ENCODE assay signal across 23 cellular contexts in the genomic region with DNA sequence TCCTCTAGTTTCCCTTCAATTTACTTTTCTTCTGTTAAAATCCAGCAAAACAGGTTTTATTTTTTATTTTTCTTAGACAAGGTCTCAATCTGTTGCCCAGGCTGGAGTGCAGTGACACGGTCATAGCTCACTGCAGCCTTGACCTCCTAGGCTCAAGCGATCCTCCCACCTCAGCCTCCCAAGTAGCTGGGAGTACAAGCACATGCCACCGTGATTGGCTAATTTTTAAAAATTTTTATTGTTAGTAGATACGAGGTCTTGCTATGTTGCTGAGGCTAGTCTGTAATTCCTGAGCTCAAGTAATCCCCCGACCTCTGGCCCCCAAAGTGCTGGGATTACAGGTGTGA. TPM values are rescaled to one million over a fixed set of nuclear protein-coding genes. Genes with fewer than 3 reads are reported as not detected.
DNase-seq lines count a peak whose midpoint lies in the region; ATAC-seq, FAIRE-seq and TF ChIP-seq lines count a peak whose summit lies in the region.
"Had no signal": no experiment of that assay in that cellular context is flagged by ENCODE, and none has a peak within 500 bp of the region (broad histone marks: within the 10 kb centered on the region; RNA-seq: fewer than 3 reads in every experiment).

No MANE protein-coding gene starts in this region.

- H3K4me2 ChIP-seq in OCI-LY7 (ENCODE audit: low read length): peak overlapping the region; percentile 28

- BruUV-seq in OCI-LY7 (replicated peaks; lab: Mats Ljungman, UMichigan): no TSS peak

- peak overlapping the region; percentile 77 for H2AFZ ChIP-seq in OCI-LY7 (ENCODE audit: low read length)

- no peaks in the 10 kb centered on the region for H4K20me1 ChIP-seq in OCI-LY7 (ENCODE audit: insufficient read depth, low read length)

- H3K9me3 ChIP-seq in OCI-LY7 (ENCODE audit: low read length) (peaks cover 24% of the 10 kb centered on the region), pancreas (no peaks in the 10 kb centered on the region)

- H3K27ac Mint-ChIP-seq in activated CD4-positive, alpha-beta memory T cell treated with anti-CD3 and anti-CD28 coated beads for 36 hours: no peak overlapping the region
- H3K27ac Mint-ChIP-seq: naive thymus-derived CD8-positive, alpha-beta T cell had no signal

- 55 to 62% methylated on average over 5 of the region's 5 CpGs for WGBS in pancreas, 2 donors

- peaks cover 5% of the 10 kb centered on the region for H3K27me3 Mint-ChIP-seq in activated CD4-positive, alpha-beta memory T cell treated with anti-CD3 and anti-CD28 coated beads for 36 hours

- TF ChIP-seq CTCF in OCI-LY7 (conservative IDR thresholded peaks at IDR 0.05; ENCODE audit: low read length) (no peak), pancreas (IDR thresholded peaks at IDR 0.05) (no peak)

- H3K4me3 ChIP-seq in OCI-LY7 (ENCODE audit: low read depth, low read length, poor library complexity, severe bottlenecking) (no peak overlapping the region), pancreas (no peak overlapping the region)
- H3K4me3 ChIP-seq: lung, suprapubic skin had no signal

- CTCF ChIA-PET in OCI-LY7 (lab: Charles Lee; ENCODE audit: unreplicated experiment): interaction anchor here (1.1 kb wide), 1 partner anchor 13 kb away, joined by 3 read pairs; no protein-coding TSS in a partner anchor
- CTCF ChIA-PET in activated CD4-positive, alpha-beta memory T cell treated with anti-CD3 and anti-CD28 coated beads for 36 hours (lab: Charles Lee): interaction anchor here (0.5 kb wide), 1 partner anchor 434 kb away, joined by 4 read pairs; no protein-coding TSS in a partner anchor

- no peaks in the 10 kb centered on the region for H3K27me3 ChIP-seq in pancreas
- H3K27me3 ChIP-seq: suprapubic skin had no signal

- H3K9me2 ChIP-seq in OCI-LY7 (ENCODE audit: insufficient read depth, low read length): no peaks in the 10 kb centered on the region

- peaks cover 18% of the 10 kb centered on the region for H3K9me3 Mint-ChIP-seq in activated CD4-positive, alpha-beta memory T cell treated with anti-CD3 and anti-CD28 coated beads for 36 hours

- FAIRE-seq in pancreas (lab: Jason Lieb, UNC): peak; percentile 9

- H3K27ac ChIP-seq in OCI-LY7 (ENCODE audit: low read depth, low read length, poor library complexity, severe bottlenecking) (no peak overlapping the region), pancreas (peak overlapping the region in 2 of 4 donors; percentile 60 to 80)
- H3K27ac ChIP-seq: suprapubic skin had no signal

- no peak overlapping the region for H3K4me3 Mint-ChIP-seq in activated CD4-positive, alpha-beta memory T cell treated with anti-CD3 and anti-CD28 coated beads for 36 hours
- H3K4me3 Mint-ChIP-seq: naive thymus-derived CD8-positive, alpha-beta T cell had no signal

- DNase-seq in OCI-LY7 (ENCODE audit: low spot score) (no peak), pancreas (no peak), DMS114 treated with DMSO at 0.1 percent for 48 hours (lab: John Stamatoyannopoulos, UW; ENCODE audit: unreplicated experiment) (no peak), NCI-H2107 (lab: John Stamatoyannopoulos, UW) (no peak)
- no peak for DNase-seq in activated CD4-positive, alpha-beta memory T cell treated with anti-CD3 and anti-CD28 coated beads for 36 hours
- DNase-seq: activated effector memory CD4-positive, alpha-beta T cell treated with anti-CD3 and anti-CD28 coated beads, Interleukin-2, amount 50 U/mL, for 16 hours; head of caudate nucleus; naive thymus-derived CD8-positive, alpha-beta T cell; NCI-H1694; NCI-H226; NK-92 treated with Interleukin-12 subunit alpha and Interleukin-12 subunit beta, amount 100 ng/mL, for 24 hours; posterior cingulate gyrus; SHP77; stimulated activated CD4-positive, alpha-beta T cell treated with anti-CD3 and anti-CD28 coated beads, Interleukin-4, amount 100 ng/mL, for 1 hour had no signal

- peaks cover 34% of the 10 kb centered on the region for H3K4me1 ChIP-seq in OCI-LY7 (ENCODE audit: insufficient read depth, low read length, poor library complexity, severe bottlenecking)
- peaks cover 14 to 31% (median 26%) of the 10 kb centered on the region in 3 donors for H3K4me1 ChIP-seq in pancreas
- H3K4me1 ChIP-seq: suprapubic skin had no signal

- intact Hi-C loops in OCI-LY7 (cut with micrococcal nuclease; ENCODE audit: unreplicated experiment): no loop called here
- intact Hi-C loops in pancreas (cut with DNase I): no loop called here
- intact Hi-C loops in activated CD4-positive, alpha-beta memory T cell treated with anti-CD3 and anti-CD28 coated beads for 36 hours (cut with micrococcal nuclease): no loop called here

- H3K4me1 Mint-ChIP-seq in activated CD4-positive, alpha-beta memory T cell treated with anti-CD3 and anti-CD28 coated beads for 36 hours (ENCODE audit: low read depth): no peaks in the 10 kb centered on the region

- peaks cover 8% of the 10 kb centered on the region for H3K36me3 Mint-ChIP-seq in activated CD4-positive, alpha-beta memory T cell treated with anti-CD3 and anti-CD28 coated beads for 36 hours

- H3K79me2 ChIP-seq in OCI-LY7 (ENCODE audit: insufficient read depth, low read depth, low read length): no peaks in the 10 kb centered on the region

- POLR2A ChIA-PET in OCI-LY7 (lab: Charles Lee): interaction anchor here (1.0 to 2.0 kb wide), 5 partner anchors 10 to 410 kb away, joined by 3 to 8 read pairs (median 3); no protein-coding TSS in a partner anchor
- POLR2A ChIA-PET in activated CD4-positive, alpha-beta memory T cell treated with anti-CD3 and anti-CD28 coated beads for 36 hours (lab: Charles Lee): interaction anchor here (0.7 kb wide), 1 partner anchor 36 kb away, joined by 3 read pairs; no protein-coding TSS in a partner anchor

- peaks cover 23% of the 10 kb centered on the region for H3K36me3 ChIP-seq in OCI-LY7 (ENCODE audit: insufficient read depth, low read length)
- no peaks in the 10 kb centered on the region for H3K36me3 ChIP-seq in pancreas
- H3K36me3 ChIP-seq: suprapubic skin had no signal

- ATAC-seq in GM18517 (IDR thresholded peaks at IDR 0.05; ENCODE audit: unreplicated experiment) (peak; percentile 29), HG02759 (IDR thresholded peaks at IDR 0.05; ENCODE audit: unreplicated experiment) (peak; percentile 33), pancreas (peak in 1 of 4 donors; percentile 20)
- ATAC-seq: activated CD4-positive, CD25-positive, alpha-beta regulatory T cell treated with anti-CD3 and anti-CD28 coated beads, Interleukin-2, amount 50 U/mL, for 24 hours; naive thymus-derived CD8-positive, alpha-beta T cell had no signal

RNA-seq across cellular contexts. Expression of a gene that starts 41.6 kb away (rescaled TPM):
- total RNA-seq in OCI-LY7 (2014; rRNA removed; shearing (Covaris generic)): 1.1 and 2.4 TPM in 2 replicates
- total RNA-seq in OCI-LY7 (2022) (2.5 and 2.6 TPM in 2 replicates), pancreas (1 to 10 TPM; 4.1 to 8.2 (median 5.7) TPM)
- polyA plus RNA-seq in pancreas: 1 to 10 TPM; 2.2 to 3.0 TPM
- total RNA-seq in activated CD4-positive, alpha-beta memory T cell treated with anti-CD3 and anti-CD28 coated beads for 36 hours: under 1 TPM; 0.26 to 0.41 TPM
- total RNA-seq: fibroblast of lung; G401; HT1080; naive thymus-derived CD8-positive, alpha-beta T cell; skeletal muscle tissue had no signal
- polyA plus RNA-seq: fibroblast of lung; naive thymus-derived CD8-positive, alpha-beta T cell had no signal
